12 cellular contexts compared by ENCODE assay signal in the genomic region with DNA sequence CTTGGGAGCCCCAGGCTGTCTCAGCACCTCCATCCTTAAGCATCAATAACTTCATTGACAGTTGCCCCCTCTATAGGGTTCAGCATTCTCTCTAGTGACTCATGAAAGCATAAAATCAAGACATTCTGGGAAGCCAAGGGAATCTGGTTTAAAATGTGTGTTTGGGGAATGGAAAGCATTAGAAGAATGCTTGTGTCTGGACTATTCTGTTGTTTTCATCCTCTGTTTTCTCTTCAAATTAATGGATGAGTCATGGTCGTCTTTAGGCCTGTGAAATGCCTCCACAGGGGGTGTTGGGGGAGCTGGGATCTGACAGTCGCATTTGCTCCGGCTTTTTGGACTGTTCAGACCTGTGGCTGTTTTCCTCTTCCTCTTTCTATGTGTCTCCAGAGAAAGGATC.
A peak's percentile ranks its signal among the peaks of the same experiment; 100 is the strongest.
DNase-seq lines count a peak whose midpoint lies in the region; ATAC-seq and TF ChIP-seq lines count a peak whose summit lies in the region.
"Had no signal": no experiment of that assay in that cellular context is flagged by ENCODE, and none has a peak within 500 bp of the region (broad histone marks: within the 10 kb centered on the region; RNA-seq: fewer than 3 reads in every experiment).

No MANE protein-coding gene starts in this region.

- POLR2A ChIA-PET in activated CD4-positive, alpha-beta T cell treated with anti-CD3 and anti-CD28 coated beads, Interleukin-2, amount 10 ng/mL, durations not matched to agents 7 days and 5 days (lab: Charles Lee), result no interaction called here

- no peaks in the 10 kb centered on the region for H3K27me3 ChIP-seq in prostate gland (replicated peaks; ENCODE audit: insufficient read depth)

- H3K36me3 Mint-ChIP-seq in activated CD4-positive, alpha-beta T cell treated with anti-CD3 and anti-CD28 coated beads, Interleukin-2, amount 10 ng/mL, durations not matched to agents 7 days and 5 days (ENCODE audit: low read depth), result no peaks in the 10 kb centered on the region
- H3K36me3 Mint-ChIP-seq: activated naive CD8-positive, alpha-beta T cell treated with anti-CD3 and anti-CD28 coated beads for 36 hours; naive thymus-derived CD8-positive, alpha-beta T cell had no signal

- DNase-seq in ELF-1 (ENCODE audit: low read depth, low spot score), result peak; percentile 90
- peak; percentile 94 for DNase-seq in RPMI7951 (ENCODE audit: low read depth)
- DNase-seq in fibroblast of mammary gland (ENCODE audit: low read depth), result peak; percentile 95
- DNase-seq in prostate gland (ENCODE audit: low spot score), result no peak
- no peak for DNase-seq in DMS153 (lab: John Stamatoyannopoulos, UW)
- no peak for DNase-seq in activated CD4-positive, alpha-beta T cell treated with anti-CD3 and anti-CD28 coated beads, Interleukin-2, amount 10 ng/mL, durations not matched to agents 7 days and 5 days
- DNase-seq in DMS53 (lab: John Stamatoyannopoulos, UW), result no peak
- DNase-seq: activated naive CD8-positive, alpha-beta T cell treated with anti-CD3 and anti-CD28 coated beads for 36 hours; Kasumi-1; naive thymus-derived CD8-positive, alpha-beta T cell; NCI-H82 had no signal

- TF ChIP-seq CTCF in fibroblast of mammary gland (conservative IDR thresholded peaks at IDR 0.05; ENCODE audit: control insufficient read depth, insufficient read depth, low read depth, low read length) (no peak), prostate gland (IDR thresholded peaks at IDR 0.05) (no peak)

- intact Hi-C loops in prostate gland (cut with DNase I), result no loop called here

- no peak for ATAC-seq in GM19324 (IDR thresholded peaks at IDR 0.05; ENCODE audit: low FRiP score, unreplicated experiment)
- ATAC-seq: naive thymus-derived CD8-positive, alpha-beta T cell had no signal

- peak overlapping the region; percentile 43 to 70 for H3K27ac ChIP-seq in prostate gland

- H3K4me3 Mint-ChIP-seq in activated CD4-positive, alpha-beta T cell treated with anti-CD3 and anti-CD28 coated beads, Interleukin-2, amount 10 ng/mL, durations not matched to agents 7 days and 5 days, result no peak overlapping the region
- H3K4me3 Mint-ChIP-seq: activated naive CD8-positive, alpha-beta T cell treated with anti-CD3 and anti-CD28 coated beads for 36 hours; naive thymus-derived CD8-positive, alpha-beta T cell had no signal

- H3K27me3 Mint-ChIP-seq in activated CD4-positive, alpha-beta T cell treated with anti-CD3 and anti-CD28 coated beads, Interleukin-2, amount 10 ng/mL, durations not matched to agents 7 days and 5 days, result no peaks in the 10 kb centered on the region
- H3K27me3 Mint-ChIP-seq: activated naive CD8-positive, alpha-beta T cell treated with anti-CD3 and anti-CD28 coated beads for 36 hours had no signal

- CTCF ChIA-PET in activated CD4-positive, alpha-beta T cell treated with anti-CD3 and anti-CD28 coated beads, Interleukin-2, amount 10 ng/mL, durations not matched to agents 7 days and 5 days (lab: Charles Lee), result interaction anchor here (0.7 to 4.7 kb wide), 2 partner anchors 11 to 35 kb away, joined by 3 to 20 read pairs; no protein-coding TSS in a partner anchor

- no peak overlapping the region for H3K27ac Mint-ChIP-seq in activated CD4-positive, alpha-beta T cell treated with anti-CD3 and anti-CD28 coated beads, Interleukin-2, amount 10 ng/mL, durations not matched to agents 7 days and 5 days
- H3K27ac Mint-ChIP-seq: activated naive CD8-positive, alpha-beta T cell treated with anti-CD3 and anti-CD28 coated beads for 36 hours had no signal

- H3K4me3 ChIP-seq in fibroblast of mammary gland (ENCODE audit: control insufficient read depth, low read depth, low read length), result no peak overlapping the region
- no peak overlapping the region for H3K4me3 ChIP-seq in prostate gland

- no peaks in the 10 kb centered on the region for H3K36me3 ChIP-seq in prostate gland

- no peaks in the 10 kb centered on the region for H3K4me1 Mint-ChIP-seq in activated CD4-positive, alpha-beta T cell treated with anti-CD3 and anti-CD28 coated beads, Interleukin-2, amount 10 ng/mL, durations not matched to agents 7 days and 5 days

- no peaks in the 10 kb centered on the region for H3K9me3 ChIP-seq in prostate gland

- H3K4me1 ChIP-seq in prostate gland (replicated peaks), result peaks cover 4% of the 10 kb centered on the region

- H3K9me3 Mint-ChIP-seq in activated CD4-positive, alpha-beta T cell treated with anti-CD3 and anti-CD28 coated beads, Interleukin-2, amount 10 ng/mL, durations not matched to agents 7 days and 5 days, result no peaks in the 10 kb centered on the region
- H3K9me3 Mint-ChIP-seq: activated naive CD8-positive, alpha-beta T cell treated with anti-CD3 and anti-CD28 coated beads for 36 hours; naive thymus-derived CD8-positive, alpha-beta T cell had no signal

- TF ChIP-seq POLR2A in prostate gland (IDR thresholded peaks at IDR 0.05), result no peak

- WGBS in prostate gland, result 80% methylated on average over 3 of the region's 3 CpGs

Comparison
In these comparisons a context has a peak if more than half of its experiments do, and no peak if none do; other contexts are left out.
1. DNase-seq: peak in ELF-1 (single experiment), RPMI7951 (single experiment) and fibroblast of mammary gland (single experiment); none in prostate gland (single experiment), DMS153 (single experiment), activated CD4-positive, alpha-beta T cell treated with anti-CD3 and anti-CD28 coated beads, Interleukin-2, amount 10 ng/mL, durations not matched to agents 7 days and 5 days (single experiment) and DMS53 (single experiment).